8 cellular contexts compared by ENCODE assay signal in the genomic region with DNA sequence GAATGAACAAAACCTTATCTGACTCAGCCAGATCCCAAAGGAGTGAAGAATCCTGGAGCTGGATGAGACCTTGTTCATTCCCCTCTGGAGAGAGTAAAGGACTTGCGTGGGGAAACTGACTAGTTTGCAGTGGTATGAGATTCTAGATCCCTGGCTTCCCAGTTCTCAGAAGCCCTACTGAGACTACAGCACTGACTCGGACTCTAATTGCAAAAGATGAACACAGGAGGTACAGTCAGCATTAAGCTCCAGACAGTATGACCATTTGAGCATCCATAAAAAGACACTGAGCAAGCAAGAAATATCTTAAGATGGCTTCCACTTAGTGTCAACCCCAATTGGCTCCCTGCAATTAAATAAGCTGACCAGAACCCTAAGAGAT. TPM values are rescaled to one million over a fixed set of nuclear protein-coding genes. Genes with fewer than 3 reads are reported as not detected.
DNase-seq lines count a peak whose midpoint lies in the region; ATAC-seq and TF ChIP-seq lines count a peak whose summit lies in the region.

No MANE protein-coding gene starts in this region.

- no peak overlapping the region for H3K23ac ChIP-seq in mesenchymal stem cell (ENCODE audit: low read length in 2 of 2)

- no peaks in the 10 kb centered on the region for H3K27me3 ChIP-seq in breast epithelium
- H3K27me3 ChIP-seq in mesenchymal stem cell (ENCODE audit: control insufficient read depth in 1 of 2, insufficient read depth in 1 of 2, low read length in 2 of 2): no peaks in the 10 kb centered on the region
- H3K27me3 ChIP-seq in transverse colon: no peaks in the 10 kb centered on the region
- no peaks in the 10 kb centered on the region for H3K27me3 ChIP-seq in WERI-Rb-1 (ENCODE audit: insufficient read depth, low read depth, severe bottlenecking)

- TF ChIP-seq POLR2A in breast epithelium (IDR thresholded peaks at IDR 0.05): no peak
- no peak for TF ChIP-seq POLR2A in transverse colon (IDR thresholded peaks at IDR 0.05)

- H2BK12ac ChIP-seq in mesenchymal stem cell (ENCODE audit: low read length in 2 of 2): no peak overlapping the region

- DNase-seq in activated CD8-positive, alpha-beta memory T cell treated with anti-CD3 and anti-CD28 coated beads, Interleukin-2, amount 10 ng/mL, durations not matched to agents 7 days and 5 days: no peak
- DNase-seq in activated CD8-positive, alpha-beta memory T cell treated with anti-CD3 and anti-CD28 coated beads for 24 hours: no peak
- DNase-seq in breast epithelium (ENCODE audit: low spot score in 2 of 2) (no peak), mesenchymal stem cell (no peak), transverse colon (no peak), NCI-H2196 (lab: John Stamatoyannopoulos, UW; ENCODE audit: unreplicated experiment) (no peak), WERI-Rb-1 (no peak)
- DNase-seq in activated effector memory CD4-positive, alpha-beta T cell treated with anti-CD3 and anti-CD28 coated beads, Interleukin-2, amount 50 U/mL, for 16 hours: no peak

- CTCF ChIA-PET in activated CD8-positive, alpha-beta memory T cell treated with anti-CD3 and anti-CD28 coated beads, Interleukin-2, amount 10 ng/mL, durations not matched to agents 7 days and 5 days (lab: Charles Lee): interaction anchor here (0.9 to 5.3 kb wide), 6 partner anchors 12 to 322 kb away, joined by 3 to 36 read pairs (median 4); no protein-coding TSS in a partner anchor

- H3K36me3 ChIP-seq in breast epithelium: no peaks in the 10 kb centered on the region
- peaks cover 13 to 20% of the 10 kb centered on the region in 2 experiments for H3K36me3 ChIP-seq in mesenchymal stem cell (ENCODE audit: control insufficient read depth in 1 of 2, insufficient read depth in 2 of 2, low read depth in 1 of 2, low read length in 2 of 2)
- H3K36me3 ChIP-seq in transverse colon: peaks cover 0 to 3% (median 0%) of the 10 kb centered on the region in 4 donors
- peaks cover 39% of the 10 kb centered on the region for H3K36me3 ChIP-seq in WERI-Rb-1

- H3K4me2 ChIP-seq in mesenchymal stem cell (ENCODE audit: low read length, poor library complexity, severe bottlenecking): no peak overlapping the region

- H3K79me1 ChIP-seq in mesenchymal stem cell (replicated peaks; ENCODE audit: low read length, poor library complexity, severe bottlenecking): peaks cover 7% of the 10 kb centered on the region

- H3K4me1 Mint-ChIP-seq in activated CD8-positive, alpha-beta memory T cell treated with anti-CD3 and anti-CD28 coated beads, Interleukin-2, amount 10 ng/mL, durations not matched to agents 7 days and 5 days: peaks cover 70% of the 10 kb centered on the region

- H3K9me3 ChIP-seq in breast epithelium: no peaks in the 10 kb centered on the region
- H3K9me3 ChIP-seq in mesenchymal stem cell (ENCODE audit: control insufficient read depth, low read length): no peaks in the 10 kb centered on the region
- no peaks in the 10 kb centered on the region for H3K9me3 ChIP-seq in transverse colon
- no peaks in the 10 kb centered on the region for H3K9me3 ChIP-seq in WERI-Rb-1 (ENCODE audit: severe bottlenecking)

- no peak for ATAC-seq in activated CD8-positive, alpha-beta memory T cell treated with anti-CD3 and anti-CD28 coated beads, Interleukin-2, amount 10 ng/mL, durations not matched to agents 7 days and 5 days

- H2BK120ac ChIP-seq in mesenchymal stem cell (ENCODE audit: low read depth, low read length): no peak overlapping the region

- H2BK5ac ChIP-seq in mesenchymal stem cell (ENCODE audit: low read depth, low read length, poor library complexity, severe bottlenecking): no peak overlapping the region

- H3K4ac ChIP-seq in mesenchymal stem cell (ENCODE audit: low read depth in 1 of 2, low read length in 2 of 2): no peak overlapping the region

- H2BK15ac ChIP-seq in mesenchymal stem cell (ENCODE audit: low read depth, poor library complexity, severe bottlenecking): no peak overlapping the region

- no peaks in the 10 kb centered on the region for H3K9me3 Mint-ChIP-seq in activated CD8-positive, alpha-beta memory T cell treated with anti-CD3 and anti-CD28 coated beads, Interleukin-2, amount 10 ng/mL, durations not matched to agents 7 days and 5 days (ENCODE audit: low read depth)

- no peak for TF ChIP-seq EP300 in transverse colon (IDR thresholded peaks at IDR 0.05; ENCODE audit: low read depth)

- H3K27ac Mint-ChIP-seq in activated CD8-positive, alpha-beta memory T cell treated with anti-CD3 and anti-CD28 coated beads, Interleukin-2, amount 10 ng/mL, durations not matched to agents 7 days and 5 days: peak overlapping the region; percentile 100

- in situ Hi-C loops in transverse colon (cut with MboI; ENCODE audit: low pct_ligation_motif_present in 1 of 4, low pct_unique_long_range_greater_than_20kb in 1 of 4, low sequenced_read_pairs in 3 of 4): no loop called here

- H3K27ac ChIP-seq in breast epithelium (peak overlapping the region; percentile 87 to 100), mesenchymal stem cell (ENCODE audit: low read length, poor library complexity, severe bottlenecking) (no peak overlapping the region), transverse colon (peak overlapping the region; percentile 97 to 100 (median 100)), WERI-Rb-1 (no peak overlapping the region)

- H3K9ac ChIP-seq in mesenchymal stem cell (ENCODE audit: low read length): peak overlapping the region; percentile 71

- H2AFZ ChIP-seq in mesenchymal stem cell (ENCODE audit: low read depth, low read length): no peak overlapping the region

- WGBS in mesenchymal stem cell: 88% methylated on average over 2 of the region's 2 CpGs
- WGBS in transverse colon (ENCODE audit: low coverage in 1 of 2), 2 donors: 80 to 85% methylated on average over 1 to 2 of the region's 2 CpGs

- H3K4me3 ChIP-seq in breast epithelium (no peak overlapping the region), mesenchymal stem cell (ENCODE audit: insufficient read depth in 1 of 2, low read depth in 1 of 2, low read length in 2 of 2) (peak overlapping the region in 1 of 2 experiments; percentile 46), transverse colon (no peak overlapping the region), WERI-Rb-1 (ENCODE audit: low read depth, low read length) (no peak overlapping the region)

- H3K18ac ChIP-seq in mesenchymal stem cell (ENCODE audit: low read depth in 1 of 2, low read length in 2 of 2): no peak overlapping the region

- peaks cover 55% of the 10 kb centered on the region for H3K36me3 Mint-ChIP-seq in activated CD8-positive, alpha-beta memory T cell treated with anti-CD3 and anti-CD28 coated beads, Interleukin-2, amount 10 ng/mL, durations not matched to agents 7 days and 5 days

- peaks cover 2 to 22% of the 10 kb centered on the region in 2 donors for H3K4me1 ChIP-seq in breast epithelium
- H3K4me1 ChIP-seq in mesenchymal stem cell (ENCODE audit: control insufficient read depth, insufficient read depth, low read depth, low read length): peaks cover 8% of the 10 kb centered on the region
- H3K4me1 ChIP-seq in transverse colon: peaks cover 30 to 62% (median 47%) of the 10 kb centered on the region in 4 donors

- no peaks in the 10 kb centered on the region for H3K27me3 Mint-ChIP-seq in activated CD8-positive, alpha-beta memory T cell treated with anti-CD3 and anti-CD28 coated beads, Interleukin-2, amount 10 ng/mL, durations not matched to agents 7 days and 5 days

- peak overlapping the region; percentile 49 for H3K4me3 Mint-ChIP-seq in activated CD8-positive, alpha-beta memory T cell treated with anti-CD3 and anti-CD28 coated beads, Interleukin-2, amount 10 ng/mL, durations not matched to agents 7 days and 5 days

- peak overlapping the region; percentile 61 for H4K8ac ChIP-seq in mesenchymal stem cell (ENCODE audit: low read length)

- H4K91ac ChIP-seq in mesenchymal stem cell (ENCODE audit: low read length): no peak overlapping the region

- intact Hi-C loops in breast epithelium (cut with DNase I; ENCODE audit: low total_unique reads) (no loop called here), transverse colon (cut with DNase I; ENCODE audit: low total_unique reads) (loop anchor here (10.0 kb wide), 1 partner anchor 272 kb away; no protein-coding TSS in a partner anchor)

- no peak overlapping the region for H2AK5ac ChIP-seq in mesenchymal stem cell (ENCODE audit: low read length, severe bottlenecking)

- H3K14ac ChIP-seq in mesenchymal stem cell (ENCODE audit: low read length in 2 of 2): no peak overlapping the region

- TF ChIP-seq CTCF in breast epithelium (IDR thresholded peaks at IDR 0.05) (no peak), transverse colon (IDR thresholded peaks at IDR 0.05) (no peak), WERI-Rb-1 (IDR thresholded peaks at IDR 0.05; ENCODE audit: low read depth, low read length) (no peak)

RNA-seq across cellular contexts. Expression of a gene that starts 6.8 kb away (rescaled TPM):
- 100 to 1,000 TPM in 1 of 2 experiments, 10 to 100 TPM in 1; 98.9 to 114 TPM for total RNA-seq in activated CD8-positive, alpha-beta memory T cell treated with anti-CD3 and anti-CD28 coated beads, Interleukin-2, amount 10 ng/mL, durations not matched to agents 7 days and 5 days
- total RNA-seq in breast epithelium: 10 to 100 TPM; 17.7 to 23.4 (median 19.5) TPM
- polyA plus RNA-seq in mesenchymal stem cell (2013, experiment 1 of 2): 12.6 TPM
- 12.7 TPM for polyA plus RNA-seq in mesenchymal stem cell (2013, experiment 2 of 2)
- 10 to 100 TPM; 25.4 to 32.2 (median 28.0) TPM for total RNA-seq in transverse colon

RNA-seq across cellular contexts. Expression of a gene that starts 23.8 kb away (rescaled TPM):
- 100 to 1,000 TPM; 153 to 171 TPM for total RNA-seq in activated CD8-positive, alpha-beta memory T cell treated with anti-CD3 and anti-CD28 coated beads, Interleukin-2, amount 10 ng/mL, durations not matched to agents 7 days and 5 days
- 10 to 100 TPM; 44.6 to 61.4 (median 55.7) TPM for total RNA-seq in breast epithelium
- 133 TPM for polyA plus RNA-seq in mesenchymal stem cell (2013, experiment 1 of 2)
- polyA plus RNA-seq in mesenchymal stem cell (2013, experiment 2 of 2): 135 TPM
- 10 to 100 TPM; 27.3 to 85.4 (median 51.8) TPM for total RNA-seq in transverse colon

RNA-seq across cellular contexts. Expression of a gene that starts 58.4 kb away (rescaled TPM):
- 10 to 100 TPM; 77.5 to 87.8 TPM for total RNA-seq in activated CD8-positive, alpha-beta memory T cell treated with anti-CD3 and anti-CD28 coated beads, Interleukin-2, amount 10 ng/mL, durations not matched to agents 7 days and 5 days
- total RNA-seq in breast epithelium: 10 to 100 TPM; 31.1 to 45.7 (median 39.2) TPM
- polyA plus RNA-seq in mesenchymal stem cell (2013, experiment 1 of 2): 28.2 TPM
- polyA plus RNA-seq in mesenchymal stem cell (2013, experiment 2 of 2): 28.5 TPM
- total RNA-seq in transverse colon: 10 to 100 TPM in 3 of 4 donors, 1 to 10 TPM in 1; 8.0 to 48.7 (median 32.5) TPM

Comparison
In these comparisons a context has a peak if more than half of its experiments do, and no peak if none do; other contexts are left out.
1. H3K27ac ChIP-seq: peak in breast epithelium (2 of 2) and transverse colon (4 of 4); none in mesenchymal stem cell (single experiment) and WERI-Rb-1 (single experiment).